Comparison of ENCODE assay signal across 20 cellular contexts in the genomic region with DNA sequence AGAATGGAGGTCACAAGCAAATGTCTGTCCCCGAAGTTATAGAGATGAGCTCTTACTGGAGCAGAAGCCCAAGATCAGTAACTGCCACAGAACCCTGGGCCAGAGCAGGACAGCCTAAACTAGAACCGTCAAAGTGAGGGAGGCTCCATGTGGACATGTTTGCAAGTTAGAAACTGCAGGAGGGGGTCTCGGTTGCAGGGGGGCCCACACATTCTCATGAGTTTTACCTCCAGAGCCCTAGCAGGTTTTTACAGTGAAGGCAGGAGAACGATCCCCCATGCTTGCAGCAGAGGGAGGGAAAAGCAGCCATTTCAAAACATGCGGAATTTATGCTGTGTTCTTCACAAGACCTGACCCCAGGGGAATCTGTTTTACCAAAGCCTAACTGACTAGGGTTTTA.
"Had no signal": no experiment of that assay in that cellular context is flagged by ENCODE, and none has a peak within 500 bp of the region (broad histone marks: within the 10 kb centered on the region; RNA-seq: fewer than 3 reads in every experiment).

No MANE protein-coding gene starts in this region.

- ATAC-seq: esophagus mucosa; foreskin keratinocyte; left ventricle myocardium superior; lower lobe of right lung; right cardiac atrium; stimulated activated memory B cell treated with anti-CD40 and anti-IgM and Interleukin-4, amounts not matched to agents 10 μg/mL and 1 μg/mL and 100 μg/mL, for 72 hours; stimulated activated naive CD8-positive, alpha-beta T cell treated with anti-CD3 and anti-CD28 coated beads, Interleukin-15, Interleukin-2, amounts not matched to agents 100 U/mL and 50 U/mL, for 24 hours had no signal

- H3K36me3 ChIP-seq: lower lobe of right lung, neural progenitor cell, prostate gland, spleen, thoracic aorta, transverse colon had no signal

- H3K9me3 ChIP-seq: lower lobe of right lung, prostate gland, thoracic aorta, transverse colon had no signal

- H3K27ac ChIP-seq: epithelial cell of prostate, foreskin keratinocyte, lower lobe of right lung, neural progenitor cell, prostate gland, skin epidermis, spleen, thoracic aorta, transverse colon had no signal

- H3K4me1 ChIP-seq: foreskin keratinocyte, lower lobe of right lung, neural progenitor cell, prostate gland, spleen had no signal

- H3K4me3 ChIP-seq: lower lobe of right lung, neural progenitor cell, prostate gland, skin epidermis, spleen, thoracic aorta, transverse colon had no signal

- DNase-seq: effector CD8-positive, alpha-beta T cell; endodermal cell; foreskin keratinocyte; hypothalamus; immature natural killer cell; left ventricle myocardium superior; lower lobe of right lung; right cardiac atrium; spleen; stimulated activated CD4-positive, alpha-beta T cell treated with anti-CD3 and anti-CD28 coated beads, Interleukin-4, amount 100 ng/mL, for 4 hours; stimulated activated naive CD8-positive, alpha-beta T cell treated with anti-CD3 and anti-CD28 coated beads, Interleukin-15, Interleukin-2, amounts not matched to agents 100 U/mL and 50 U/mL, for 24 hours; substantia nigra; transverse colon had no signal

- H3K27me3 ChIP-seq: foreskin keratinocyte, neural progenitor cell, spleen, transverse colon had no signal
